17 cellular contexts compared by ENCODE assay signal in genomic region chr17:80428363-80428762, GRCh38. TPM values are rescaled to one million over a fixed set of nuclear protein-coding genes. Genes with fewer than 3 reads are reported as not detected.
DNase-seq lines count a peak whose midpoint lies in the region; ATAC-seq and TF ChIP-seq lines count a peak whose summit lies in the region.
"Had no signal": no experiment of that assay in that cellular context is flagged by ENCODE, and none has a peak within 500 bp of the region (broad histone marks: within the 10 kb centered on the region; RNA-seq: fewer than 3 reads in every experiment).

No MANE protein-coding gene starts in this region.

- no peaks in the 10 kb centered on the region for H3K4me1 Mint-ChIP-seq in CD14-positive monocyte

- no peak overlapping the region for H3K4me3 Mint-ChIP-seq in CD14-positive monocyte
- H3K4me3 Mint-ChIP-seq: CD8-positive, alpha-beta T cell had no signal

- 89 to 100% (median 90%) methylated on average over 2 to 12 of the region's 12 CpGs for WGBS in spleen, 5 donors

- peak; percentile 38 for DNase-seq in CD14-positive monocyte (ENCODE audit: low spot score)
- DNase-seq in GM06990 (ENCODE audit: extremely low read depth, insufficient read length) = peak; percentile 4
- DNase-seq in lower lobe of right lung = peak; percentile 40
- DNase-seq in spleen = peak; percentile 72
- no peak for DNase-seq in superior temporal gyrus (ENCODE audit: extremely low spot score)
- DNase-seq: BE2C; CD8-positive, alpha-beta T cell; COR-L47; DMS153; DMS79 treated with DMSO at 0.1 percent for 48 hours; EL; IMR-90 had no signal

- ATAC-seq in lower lobe of right lung (no peak), GM21447 (IDR thresholded peaks at IDR 0.05; ENCODE audit: unreplicated experiment) (no peak)
- ATAC-seq: A549; CD8-positive, alpha-beta T cell; HCT116 had no signal

- H3K27ac ChIP-seq in lower lobe of right lung (no peak overlapping the region), spleen (no peak overlapping the region)
- H3K27ac ChIP-seq: A549, C4-2B, HL-60 had no signal

- peak overlapping the region in 2 of 7 donors; percentile 19 to 70 for H3K27ac Mint-ChIP-seq in CD14-positive monocyte
- H3K27ac Mint-ChIP-seq: CD8-positive, alpha-beta T cell had no signal

- intact Hi-C loops in CD14-positive monocyte (cut with micrococcal nuclease) = loop anchor here (5.0 to 10.0 kb wide), 3 partner anchors 149 to 676 kb away; no protein-coding TSS in a partner anchor
- intact Hi-C loops in lower lobe of right lung (cut with DNase I) = loop anchor here (10.0 kb wide), 1 partner anchor 146 kb away; no protein-coding TSS in a partner anchor
- intact Hi-C loops in spleen (cut with DNase I; ENCODE audit: low total_unique reads) = loop anchor here (5.0 to 10.0 kb wide), 2 partner anchors 146 to 549 kb away; no protein-coding TSS in a partner anchor

- TF ChIP-seq CTCF in CD14-positive monocyte (IDR thresholded peaks at IDR 0.05) (no peak), GM06990 (IDR thresholded peaks at IDR 0.05; ENCODE audit: insufficient read depth, low read length, poor library complexity, severe bottlenecking) (no peak), lower lobe of right lung (IDR thresholded peaks at IDR 0.05) (no peak), spleen (IDR thresholded peaks at IDR 0.05 in 8 of 11, conservative IDR thresholded peaks at IDR 0.05 in 3 of 11) (no peak)

- H3K4me1 ChIP-seq in lower lobe of right lung = peaks cover 7% of the 10 kb centered on the region
- H3K4me1 ChIP-seq in spleen = peaks cover 7 to 51% (median 29%) of the 10 kb centered on the region in 6 donors
- H3K4me1 ChIP-seq: BE2C had no signal

- TF ChIP-seq POLR2A in spleen (IDR thresholded peaks at IDR 0.05) = no peak

- H3K36me3 ChIP-seq in GM06990 (ENCODE audit: control insufficient read depth, insufficient read depth, low read length) = no peaks in the 10 kb centered on the region
- H3K36me3 ChIP-seq in lower lobe of right lung = peaks cover 18% of the 10 kb centered on the region
- peaks cover 0 to 29% (median 3%) of the 10 kb centered on the region in 6 donors for H3K36me3 ChIP-seq in spleen
- H3K36me3 ChIP-seq: BE2C had no signal

- H3K27me3 Mint-ChIP-seq in CD14-positive monocyte (ENCODE audit: low read depth in 3 of 3) = peaks cover 5 to 10% (median 8%) of the 10 kb centered on the region in 3 donors

- no peaks in the 10 kb centered on the region for H3K36me3 Mint-ChIP-seq in CD14-positive monocyte
- H3K36me3 Mint-ChIP-seq: CD8-positive, alpha-beta T cell had no signal

- no peaks in the 10 kb centered on the region for H3K27me3 ChIP-seq in GM06990 (replicated peaks; ENCODE audit: control insufficient read depth, insufficient read depth, low read length)
- no peaks in the 10 kb centered on the region for H3K27me3 ChIP-seq in lower lobe of right lung (ENCODE audit: low read depth)
- H3K27me3 ChIP-seq in spleen (replicated peaks in 1 of 7) = no peaks in the 10 kb centered on the region
- H3K27me3 ChIP-seq: BE2C had no signal

- H3K4me3 ChIP-seq in GM06990 (replicated peaks; ENCODE audit: low read depth, low read length) (no peak overlapping the region), lower lobe of right lung (no peak overlapping the region), spleen (no peak overlapping the region)
- H3K4me3 ChIP-seq: A549 had no signal

- no peaks in the 10 kb centered on the region for H3K9me3 Mint-ChIP-seq in CD14-positive monocyte
- H3K9me3 Mint-ChIP-seq: CD8-positive, alpha-beta T cell had no signal

- no peaks in the 10 kb centered on the region for H3K9me3 ChIP-seq in lower lobe of right lung
- H3K9me3 ChIP-seq in spleen = no peaks in the 10 kb centered on the region
- H3K9me3 ChIP-seq: A549, BE2C had no signal

RNA-seq across cellular contexts. Expression of gene ENDOV, which starts 13.4 kb away (rescaled TPM):
- 10 to 100 TPM; 10.4 to 13.3 TPM for polyA plus RNA-seq in CD14-positive monocyte
- 23.4 TPM for total RNA-seq in lower lobe of right lung
- total RNA-seq in spleen = 10 to 100 TPM; 20.3 to 47.4 (median 29.0) TPM
- polyA plus RNA-seq in spleen = 10 to 100 TPM in 2 of 3 donors, 1 to 10 TPM in 1; 9.7 to 22.2 (median 18.9) TPM

RNA-seq across cellular contexts. Expression of gene NPTX1, which starts 48.0 kb away (rescaled TPM):
- polyA plus RNA-seq in CD14-positive monocyte (not detected), spleen (under 1 TPM; 0.04 to 0.48 (median 0.15) TPM)
- total RNA-seq in lower lobe of right lung (2.1 TPM), spleen (10 to 100 TPM in 1 of 7 donors, 1 to 10 TPM in 5, under 1 TPM in 1; 0.60 to 14.0 (median 7.3) TPM)
